ENCODE assay signal across 7 cellular contexts in genomic region chr16:68310441-68311315, GRCh38. TPM values are rescaled to one million over a fixed set of nuclear protein-coding genes. Genes with fewer than 3 reads are reported as not detected.
DNase-seq lines count a peak whose midpoint lies in the region; ATAC-seq and TF ChIP-seq lines count a peak whose summit lies in the region.

PRMT7 (plus strand) TSS chr16:68311019; CDS start chr16:68315980, 4,961 bp downstream.
SLC7A6OS (minus strand) TSS chr16:68310946; CDS start chr16:68310926, 20 bp downstream.

- H3K36me3 ChIP-seq in hepatocyte (replicated peaks; ENCODE audit: insufficient read depth, low read depth) = no peaks in the 10 kb centered on the region

- TF ChIP-seq CTCF in astrocyte of the cerebellum (IDR thresholded peaks at IDR 0.05; ENCODE audit: low read depth, low read length, missing control alignments) (no peak), hepatocyte (IDR thresholded peaks at IDR 0.05; ENCODE audit: poor library complexity) (no peak)

- H3K79me2 ChIP-seq in hepatocyte = peaks cover 77% of the 10 kb centered on the region

- H2AFZ ChIP-seq in hepatocyte = peak within 1 kb of the TSS; percentile 75

- peak within 1 kb of the TSS; percentile 97 for H3K4me2 ChIP-seq in hepatocyte

- H3K9me2 ChIP-seq in hepatocyte (replicated peaks; ENCODE audit: insufficient read depth) = no peaks in the 10 kb centered on the region

- under 1% methylated on average over 82 of the region's 82 CpGs for WGBS in hepatocyte (ENCODE audit: low lambda C conversion rate, missing lambda C conversion rate)

- peaks cover 18% of the 10 kb centered on the region for H3K4me1 ChIP-seq in hepatocyte (ENCODE audit: insufficient read depth)

- H3K4me3 ChIP-seq in astrocyte of the cerebellum (ENCODE audit: low read depth, low read length) (peak within 1 kb of the TSS; percentile 93), hepatocyte (peak within 1 kb of the TSS; percentile 43)

- peak within 1 kb of the TSS; percentile 90 for H3K27ac ChIP-seq in hepatocyte

- ATAC-seq in GM18517 (IDR thresholded peaks at IDR 0.05; ENCODE audit: unreplicated experiment) (peak; percentile 92), HG03039 (IDR thresholded peaks at IDR 0.05; ENCODE audit: unreplicated experiment) (peak; percentile 96)

- in situ Hi-C loops in astrocyte of the cerebellum (cut with HindIII; ENCODE audit: low sequenced_read_pairs) = no loop called here

- H3K27me3 ChIP-seq in hepatocyte = no peaks in the 10 kb centered on the region

- DNase-seq in NCI-H2081 (lab: John Stamatoyannopoulos, UW) (peak; percentile 84 to 88), T-helper 9 cell (peak; percentile 88), astrocyte of the cerebellum (ENCODE audit: low read depth) (peak; percentile 64), hepatocyte (ENCODE audit: low spot score) (peak; percentile 96), retina (peak; percentile 96)

- H3K9me3 ChIP-seq in hepatocyte (ENCODE audit: low read depth) = no peaks in the 10 kb centered on the region

- H4K20me1 ChIP-seq in hepatocyte (ENCODE audit: insufficient read depth, poor library complexity, severe bottlenecking) = peaks cover 3% of the 10 kb centered on the region

RNA-seq across cellular contexts. Expression of gene PRMT7, which starts in this region (rescaled TPM):
- total RNA-seq in hepatocyte = 41.1 and 41.9 TPM in 2 replicates
- 31.0 and 43.6 TPM in 2 replicates for polyA plus RNA-seq in hepatocyte

RNA-seq across cellular contexts. Expression of gene SLC7A6OS, which starts in this region (rescaled TPM):
- total RNA-seq in hepatocyte = 8.8 and 13.0 TPM in 2 replicates
- 13.7 and 18.9 TPM in 2 replicates for polyA plus RNA-seq in hepatocyte

Comparison
In these comparisons a context has a peak if more than half of its experiments do, and no peak if none do; other contexts are left out.
1. Peak in every context shown above with its lines: DNase-seq, ATAC-seq, H3K4me3 ChIP-seq and H3K27ac ChIP-seq.